1 cellular context compared by ENCODE assay signal in the genomic region with DNA sequence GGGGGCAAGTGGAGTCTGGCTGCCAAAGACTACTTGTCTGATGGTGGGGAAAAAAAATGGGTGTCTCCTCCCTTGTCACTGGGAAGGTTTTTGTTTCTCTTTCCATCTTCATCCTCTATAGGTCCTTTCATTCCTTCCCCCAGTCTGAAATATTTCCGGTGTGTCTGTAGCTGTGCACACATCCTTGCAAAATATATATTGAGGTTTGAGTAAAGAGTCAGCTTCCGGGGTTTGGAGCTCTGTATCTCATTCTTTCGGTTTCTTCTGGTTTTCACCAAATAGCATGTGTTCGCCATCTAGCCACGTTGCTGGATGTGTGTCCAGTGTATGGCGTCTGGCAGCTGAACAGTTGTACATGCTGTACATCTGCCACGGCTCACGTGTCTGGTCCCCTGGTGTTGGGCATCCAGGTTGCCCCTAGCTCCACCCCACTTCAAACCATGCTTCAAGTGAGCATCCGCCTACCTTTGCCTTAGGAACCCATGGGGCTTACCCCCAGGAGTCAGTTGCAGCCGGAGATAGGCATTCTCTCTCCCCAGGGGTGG.
A peak's percentile ranks its signal among the peaks of the same experiment; 100 is the strongest.
TF ChIP-seq lines count a peak whose summit lies in the region.

No MANE protein-coding gene starts in this region.

TF ChIP-seq in GM12878, 131 proteins besides CTCF, POLR2A, EP300 and RAD21 (continued from another document):
- TF ChIP-seq, protein P1, sequence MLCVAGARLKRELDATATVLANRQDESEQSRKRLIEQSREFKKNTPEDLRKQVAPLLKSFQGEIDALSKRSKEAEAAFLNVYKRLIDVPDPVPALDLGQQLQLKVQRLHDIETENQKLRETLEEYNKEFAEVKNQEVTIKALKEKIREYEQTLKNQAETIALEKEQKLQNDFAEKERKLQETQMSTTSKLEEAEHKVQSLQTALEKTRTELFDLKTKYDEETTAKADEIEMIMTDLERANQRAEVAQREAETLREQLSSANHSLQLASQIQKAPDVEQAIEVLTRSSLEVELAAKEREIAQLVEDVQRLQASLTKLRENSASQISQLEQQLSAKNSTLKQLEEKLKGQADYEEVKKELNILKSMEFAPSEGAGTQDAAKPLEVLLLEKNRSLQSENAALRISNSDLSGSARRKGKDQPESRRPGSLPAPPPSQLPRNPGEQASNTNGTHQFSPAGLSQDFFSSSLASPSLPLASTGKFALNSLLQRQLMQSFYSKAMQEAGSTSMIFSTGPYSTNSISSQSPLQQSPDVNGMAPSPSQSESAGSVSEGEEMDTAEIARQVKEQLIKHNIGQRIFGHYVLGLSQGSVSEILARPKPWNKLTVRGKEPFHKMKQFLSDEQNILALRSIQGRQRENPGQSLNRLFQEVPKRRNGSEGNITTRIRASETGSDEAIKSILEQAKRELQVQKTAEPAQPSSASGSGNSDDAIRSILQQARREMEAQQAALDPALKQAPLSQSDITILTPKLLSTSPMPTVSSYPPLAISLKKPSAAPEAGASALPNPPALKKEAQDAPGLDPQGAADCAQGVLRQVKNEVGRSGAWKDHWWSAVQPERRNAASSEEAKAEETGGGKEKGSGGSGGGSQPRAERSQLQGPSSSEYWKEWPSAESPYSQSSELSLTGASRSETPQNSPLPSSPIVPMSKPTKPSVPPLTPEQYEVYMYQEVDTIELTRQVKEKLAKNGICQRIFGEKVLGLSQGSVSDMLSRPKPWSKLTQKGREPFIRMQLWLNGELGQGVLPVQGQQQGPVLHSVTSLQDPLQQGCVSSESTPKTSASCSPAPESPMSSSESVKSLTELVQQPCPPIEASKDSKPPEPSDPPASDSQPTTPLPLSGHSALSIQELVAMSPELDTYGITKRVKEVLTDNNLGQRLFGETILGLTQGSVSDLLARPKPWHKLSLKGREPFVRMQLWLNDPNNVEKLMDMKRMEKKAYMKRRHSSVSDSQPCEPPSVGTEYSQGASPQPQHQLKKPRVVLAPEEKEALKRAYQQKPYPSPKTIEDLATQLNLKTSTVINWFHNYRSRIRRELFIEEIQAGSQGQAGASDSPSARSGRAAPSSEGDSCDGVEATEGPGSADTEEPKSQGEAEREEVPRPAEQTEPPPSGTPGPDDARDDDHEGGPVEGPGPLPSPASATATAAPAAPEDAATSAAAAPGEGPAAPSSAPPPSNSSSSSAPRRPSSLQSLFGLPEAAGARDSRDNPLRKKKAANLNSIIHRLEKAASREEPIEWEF (IDR thresholded peaks at IDR 0.05; ENCODE audit: insufficient replicate concordance, low read depth, low read length) = no peak
- TF ChIP-seq ATF7 (IDR thresholded peaks at IDR 0.05; ENCODE audit: low read depth) = peak; percentile 12; the same call in 1 of the 2 replicates
- no peak for TF ChIP-seq TCF7 (IDR thresholded peaks at IDR 0.05; ENCODE audit: borderline replicate concordance)
- peak; percentile 95 for TF ChIP-seq MXI1 (IDR thresholded peaks at IDR 0.05; ENCODE audit: low read depth, low read length)
- 0 out of 2 replicates have a peak, but pooled peaks have one; percentile 7 for TF ChIP-seq TCF12 (IDR thresholded peaks at IDR 0.05; ENCODE audit: low read depth, low read length)
- TF ChIP-seq, protein P2, sequence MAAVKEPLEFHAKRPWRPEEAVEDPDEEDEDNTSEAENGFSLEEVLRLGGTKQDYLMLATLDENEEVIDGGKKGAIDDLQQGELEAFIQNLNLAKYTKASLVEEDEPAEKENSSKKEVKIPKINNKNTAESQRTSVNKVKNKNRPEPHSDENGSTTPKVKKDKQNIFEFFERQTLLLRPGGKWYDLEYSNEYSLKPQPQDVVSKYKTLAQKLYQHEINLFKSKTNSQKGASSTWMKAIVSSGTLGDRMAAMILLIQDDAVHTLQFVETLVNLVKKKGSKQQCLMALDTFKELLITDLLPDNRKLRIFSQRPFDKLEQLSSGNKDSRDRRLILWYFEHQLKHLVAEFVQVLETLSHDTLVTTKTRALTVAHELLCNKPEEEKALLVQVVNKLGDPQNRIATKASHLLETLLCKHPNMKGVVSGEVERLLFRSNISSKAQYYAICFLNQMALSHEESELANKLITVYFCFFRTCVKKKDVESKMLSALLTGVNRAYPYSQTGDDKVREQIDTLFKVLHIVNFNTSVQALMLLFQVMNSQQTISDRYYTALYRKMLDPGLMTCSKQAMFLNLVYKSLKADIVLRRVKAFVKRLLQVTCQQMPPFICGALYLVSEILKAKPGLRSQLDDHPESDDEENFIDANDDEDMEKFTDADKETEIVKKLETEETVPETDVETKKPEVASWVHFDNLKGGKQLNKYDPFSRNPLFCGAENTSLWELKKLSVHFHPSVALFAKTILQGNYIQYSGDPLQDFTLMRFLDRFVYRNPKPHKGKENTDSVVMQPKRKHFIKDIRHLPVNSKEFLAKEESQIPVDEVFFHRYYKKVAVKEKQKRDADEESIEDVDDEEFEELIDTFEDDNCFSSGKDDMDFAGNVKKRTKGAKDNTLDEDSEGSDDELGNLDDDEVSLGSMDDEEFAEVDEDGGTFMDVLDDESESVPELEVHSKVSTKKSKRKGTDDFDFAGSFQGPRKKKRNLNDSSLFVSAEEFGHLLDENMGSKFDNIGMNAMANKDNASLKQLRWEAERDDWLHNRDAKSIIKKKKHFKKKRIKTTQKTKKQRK (IDR thresholded peaks at IDR 0.05; ENCODE audit: low read depth, low read length) = no peak
- TF ChIP-seq IRF4 (IDR thresholded peaks at IDR 0.05; ENCODE audit: low read depth, low read length) = no peak
- TF ChIP-seq, protein P3, sequence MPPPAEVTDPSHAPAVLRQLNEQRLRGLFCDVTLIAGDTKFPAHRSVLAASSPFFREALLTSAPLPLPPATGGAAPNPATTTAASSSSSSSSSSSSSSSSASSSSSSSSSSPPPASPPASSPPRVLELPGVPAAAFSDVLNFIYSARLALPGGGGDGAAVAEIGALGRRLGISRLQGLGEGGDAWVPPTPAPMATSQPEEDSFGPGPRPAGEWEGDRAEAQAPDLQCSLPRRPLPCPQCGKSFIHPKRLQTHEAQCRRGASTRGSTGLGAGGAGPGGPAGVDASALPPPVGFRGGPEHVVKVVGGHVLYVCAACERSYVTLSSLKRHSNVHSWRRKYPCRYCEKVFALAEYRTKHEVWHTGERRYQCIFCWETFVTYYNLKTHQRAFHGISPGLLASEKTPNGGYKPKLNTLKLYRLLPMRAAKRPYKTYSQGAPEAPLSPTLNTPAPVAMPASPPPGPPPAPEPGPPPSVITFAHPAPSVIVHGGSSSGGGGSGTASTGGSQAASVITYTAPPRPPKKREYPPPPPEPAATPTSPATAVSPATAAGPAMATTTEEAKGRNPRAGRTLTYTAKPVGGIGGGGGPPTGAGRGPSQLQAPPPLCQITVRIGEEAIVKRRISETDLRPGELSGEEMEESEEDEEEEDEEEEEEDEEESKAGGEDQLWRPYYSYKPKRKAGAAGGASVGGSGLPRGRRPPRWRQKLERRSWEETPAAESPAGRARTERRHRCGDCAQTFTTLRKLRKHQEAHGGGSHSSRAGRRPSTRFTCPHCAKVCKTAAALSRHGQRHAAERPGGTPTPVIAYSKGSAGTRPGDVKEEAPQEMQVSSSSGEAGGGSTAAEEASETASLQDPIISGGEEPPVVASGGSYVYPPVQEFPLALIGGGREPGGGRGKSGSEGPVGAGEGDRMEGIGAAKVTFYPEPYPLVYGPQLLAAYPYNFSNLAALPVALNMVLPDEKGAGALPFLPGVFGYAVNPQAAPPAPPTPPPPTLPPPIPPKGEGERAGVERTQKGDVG (CRISPR knock-in tag; IDR thresholded peaks at IDR 0.05) = no peak
- peak; percentile 71; the same call in 1 of the 2 replicates for TF ChIP-seq GABPA (IDR thresholded peaks at IDR 0.05; ENCODE audit: low read depth)
- TF ChIP-seq SMARCA5 (IDR thresholded peaks at IDR 0.05) = peak; percentile 7; the same call in 1 of the 2 replicates
- 0 out of 2 replicates have a peak, but pooled peaks have one; percentile 20 for TF ChIP-seq HCFC1 (IDR thresholded peaks at IDR 0.05; ENCODE audit: low read length)
